Comparison of ENCODE assay signal across 1 cellular context in the genomic region with DNA sequence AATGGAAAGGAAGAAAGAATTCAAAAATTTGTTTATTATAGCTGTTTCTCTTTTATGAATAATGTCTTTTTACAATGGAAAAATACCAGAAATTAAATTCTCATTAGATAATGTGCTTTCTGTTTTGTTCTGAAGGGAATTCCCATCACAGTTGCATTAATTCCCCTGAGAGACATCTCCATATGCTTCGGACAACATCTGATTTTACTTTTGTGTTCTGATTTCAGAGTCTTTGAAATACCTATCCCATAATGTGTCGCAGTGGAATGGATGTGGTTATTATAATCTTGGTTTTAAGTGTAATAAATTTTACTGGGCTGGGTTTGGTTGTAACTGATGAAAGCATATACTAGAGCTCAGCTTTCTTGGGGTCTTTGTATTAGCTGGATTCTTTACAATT.
TF ChIP-seq lines count a peak whose summit lies in the region.

No MANE protein-coding gene starts in this region.

TF ChIP-seq in A549, 52 proteins besides CTCF, POLR2A, EP300 and RAD21 (continued from another document):
- TF ChIP-seq USF2 (IDR thresholded peaks at IDR 0.05) (no peak), CHD2 (IDR thresholded peaks at IDR 0.05; ENCODE audit: low read length, partially characterized antibody) (no peak), TP53 (CRISPR knock-in tag; IDR thresholded peaks at IDR 0.05) (no peak), POLR2AphosphoS2 (conservative IDR thresholded peaks at IDR 0.05; ENCODE audit: low read length) (no peak), ZSCAN20 (CRISPR knock-in tag; IDR thresholded peaks at IDR 0.05) (no peak), JUNB (IDR thresholded peaks at IDR 0.05) (no peak), ZNF302 (CRISPR knock-in tag; IDR thresholded peaks at IDR 0.05) (no peak)
- TF ChIP-seq, protein P1, sequence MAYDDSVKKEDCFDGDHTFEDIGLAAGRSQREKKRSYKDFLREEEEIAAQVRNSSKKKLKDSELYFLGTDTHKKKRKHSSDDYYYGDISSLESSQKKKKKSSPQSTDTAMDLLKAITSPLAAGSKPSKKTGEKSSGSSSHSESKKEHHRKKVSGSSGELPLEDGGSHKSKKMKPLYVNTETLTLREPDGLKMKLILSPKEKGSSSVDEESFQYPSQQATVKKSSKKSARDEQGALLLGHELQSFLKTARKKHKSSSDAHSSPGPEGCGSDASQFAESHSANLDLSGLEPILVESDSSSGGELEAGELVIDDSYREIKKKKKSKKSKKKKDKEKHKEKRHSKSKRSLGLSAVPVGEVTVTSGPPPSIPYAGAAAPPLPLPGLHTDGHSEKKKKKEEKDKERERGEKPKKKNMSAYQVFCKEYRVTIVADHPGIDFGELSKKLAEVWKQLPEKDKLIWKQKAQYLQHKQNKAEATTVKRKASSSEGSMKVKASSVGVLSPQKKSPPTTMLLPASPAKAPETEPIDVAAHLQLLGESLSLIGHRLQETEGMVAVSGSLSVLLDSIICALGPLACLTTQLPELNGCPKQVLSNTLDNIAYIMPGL (CRISPR knock-in tag; IDR thresholded peaks at IDR 0.05; ENCODE audit: borderline replicate concordance): no peak
